In the genomic region with DNA sequence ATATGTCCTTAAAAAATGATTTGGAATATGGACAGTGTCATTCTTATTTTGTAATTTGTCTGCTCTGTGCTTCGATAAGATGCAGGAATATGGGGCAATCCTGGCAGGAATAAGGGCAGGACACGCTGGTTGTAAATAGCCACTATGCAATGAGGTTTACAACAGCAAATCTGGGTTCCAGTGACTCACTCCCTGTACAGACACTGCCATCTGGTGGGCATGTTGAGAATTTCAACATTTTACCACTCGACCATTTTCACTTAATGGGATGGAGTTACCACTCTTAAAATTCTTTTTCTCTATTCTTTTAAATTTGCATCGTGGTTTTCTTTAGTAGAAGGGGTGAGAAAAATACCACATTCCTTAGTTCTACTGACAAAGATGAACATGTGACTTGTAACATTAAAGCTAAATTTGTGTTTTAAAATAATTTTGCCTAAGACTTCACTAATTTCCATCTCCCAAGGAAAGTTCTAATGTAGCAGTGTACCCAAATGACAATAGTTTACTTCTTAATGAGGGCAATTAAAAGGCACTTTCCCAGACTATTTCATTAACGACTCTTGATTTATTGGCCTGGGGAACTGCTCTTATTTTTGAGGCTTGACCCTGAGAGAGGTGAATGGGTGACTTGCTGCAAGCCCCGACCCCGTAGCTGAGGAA, we compare ENCODE assay signal across 8 cellular contexts.
DNase-seq lines count a peak whose midpoint lies in the region; ATAC-seq, FAIRE-seq and TF ChIP-seq lines count a peak whose summit lies in the region.

No MANE protein-coding gene starts in this region.

- no peak overlapping the region for H3K4me3 Mint-ChIP-seq in activated T-helper 2 cell treated with anti-CD3 and anti-CD28 coated beads, Interferon-gamma antibody, Interleukin-2, Interleukin-4, amounts not matched to agents 10 μg/mL and 5 μg/mL and 100 μg/mL, durations not matched to agents 14 hours and 24 hours and 36 hours (ENCODE audit: low read depth)

- H3K36me3 ChIP-seq in DND-41 (ENCODE audit: insufficient read depth, low read length) (no peaks in the 10 kb centered on the region), PC-3 (ENCODE audit: low read depth, low read length) (peaks cover 3% of the 10 kb centered on the region; the same call in 1 of the 2 replicates)

- H2AFZ ChIP-seq in DND-41 (ENCODE audit: low read depth, low read length) = no peak overlapping the region
- H2AFZ ChIP-seq in PC-3 (ENCODE audit: low read length) = peak overlapping the region; percentile 12; the same call in 1 of the 2 replicates

- peak; percentile 70 for DNase-seq in DND-41
- DNase-seq in KBM-7 = peak; percentile 64
- DNase-seq in PC-3 = peak; percentile 85
- DNase-seq in activated T-helper 2 cell treated with anti-CD3 and anti-CD28 coated beads, Interferon-gamma antibody, Interleukin-2, Interleukin-4, amounts not matched to agents 10 μg/mL and 5 μg/mL and 100 μg/mL, durations not matched to agents 14 hours and 24 hours and 36 hours (ENCODE audit: low spot score) = peak; percentile 22
- peak; percentile 49 to 51 for DNase-seq in frontal cortex (ENCODE audit: low spot score in 2 of 2)
- peak; percentile 84 for DNase-seq in pons (ENCODE audit: low spot score)

- peak; percentile 73 for ATAC-seq in DND-41 (ENCODE audit: insufficient read depth, low read depth)
- ATAC-seq in GM21526 (IDR thresholded peaks at IDR 0.05; ENCODE audit: low FRiP score, unreplicated experiment) = peak; percentile 76
- ATAC-seq in PC-3 = peak; percentile 71
- no peak for ATAC-seq in HG02840 (IDR thresholded peaks at IDR 0.05; ENCODE audit: low FRiP score, unreplicated experiment)

- H3K4me3 ChIP-seq in DND-41 (ENCODE audit: low read depth in 1 of 2, low read length in 2 of 2) = no peak overlapping the region
- H3K4me3 ChIP-seq in PC-3 (ENCODE audit: low read length) = no peak overlapping the region

- H3K36me3 Mint-ChIP-seq in activated T-helper 2 cell treated with anti-CD3 and anti-CD28 coated beads, Interferon-gamma antibody, Interleukin-2, Interleukin-4, amounts not matched to agents 10 μg/mL and 5 μg/mL and 100 μg/mL, durations not matched to agents 14 hours and 24 hours and 36 hours (ENCODE audit: low read depth) = no peaks in the 10 kb centered on the region

- H3K79me2 ChIP-seq in DND-41 (ENCODE audit: insufficient read depth, low read length) (no peaks in the 10 kb centered on the region), PC-3 (ENCODE audit: low read length) (no peaks in the 10 kb centered on the region)

- TF ChIP-seq CTCF in DND-41 (IDR thresholded peaks at IDR 0.05; ENCODE audit: borderline replicate concordance, extremely low read depth, low read length, poor library complexity, severe bottlenecking) (peak; percentile 85), PC-3 (conservative IDR thresholded peaks at IDR 0.05; ENCODE audit: low read depth, low read length) (peak; percentile 85)

- no peak overlapping the region for H3K27ac Mint-ChIP-seq in activated T-helper 2 cell treated with anti-CD3 and anti-CD28 coated beads, Interferon-gamma antibody, Interleukin-2, Interleukin-4, amounts not matched to agents 10 μg/mL and 5 μg/mL and 100 μg/mL, durations not matched to agents 14 hours and 24 hours and 36 hours

- H3K4me1 ChIP-seq in DND-41 (ENCODE audit: insufficient read depth, low read length) (no peaks in the 10 kb centered on the region), PC-3 (ENCODE audit: insufficient read depth, low read length) (peaks cover 13% of the 10 kb centered on the region)

- intact Hi-C loops in PC-3 (cut with micrococcal nuclease) = loop anchor here (1.0 to 5.0 kb wide), 5 partner anchors 249 to 1893 kb away; no protein-coding TSS in a partner anchor
- intact Hi-C loops in activated T-helper 2 cell treated with anti-CD3 and anti-CD28 coated beads, Interferon-gamma antibody, Interleukin-2, Interleukin-4, amounts not matched to agents 10 μg/mL and 5 μg/mL and 100 μg/mL, durations not matched to agents 14 hours and 24 hours and 36 hours (cut with micrococcal nuclease) = loop anchor here (5.0 to 10.0 kb wide), 3 partner anchors 251 to 1893 kb away; no protein-coding TSS in a partner anchor

- H3K9ac ChIP-seq in DND-41 (ENCODE audit: low read depth, low read length) = no peak overlapping the region
- H3K9ac ChIP-seq in PC-3 (ENCODE audit: low read length) = peak overlapping the region; percentile 13; the same call in 1 of the 2 replicates

- BruUV-seq in PC-3 (replicated peaks; lab: Mats Ljungman, UMichigan) = no TSS peak

- CTCF ChIA-PET in PC-3 (lab: Charles Lee) = no interaction called here

- H3K4me2 ChIP-seq in DND-41 (ENCODE audit: insufficient read depth, low read length) (no peak overlapping the region), PC-3 (ENCODE audit: low read length) (no peak overlapping the region)

- in situ Hi-C loops in KBM-7 (cut with MboI; ENCODE audit: low pct_unique_long_range_greater_than_20kb, low sequenced_read_pairs) = no loop called here

- peaks cover 5% of the 10 kb centered on the region for H3K27me3 Mint-ChIP-seq in activated T-helper 2 cell treated with anti-CD3 and anti-CD28 coated beads, Interferon-gamma antibody, Interleukin-2, Interleukin-4, amounts not matched to agents 10 μg/mL and 5 μg/mL and 100 μg/mL, durations not matched to agents 14 hours and 24 hours and 36 hours (ENCODE audit: low read depth)

- H3F3A ChIP-seq in PC-3 (ENCODE audit: low read length, unreplicated experiment) = no peaks in the 10 kb centered on the region

- no peaks in the 10 kb centered on the region for H3K9me3 Mint-ChIP-seq in activated T-helper 2 cell treated with anti-CD3 and anti-CD28 coated beads, Interferon-gamma antibody, Interleukin-2, Interleukin-4, amounts not matched to agents 10 μg/mL and 5 μg/mL and 100 μg/mL, durations not matched to agents 14 hours and 24 hours and 36 hours

- H3K9me3 ChIP-seq in DND-41 (ENCODE audit: insufficient read depth, low read length, severe bottlenecking) (no peaks in the 10 kb centered on the region), PC-3 (ENCODE audit: low read length) (no peaks in the 10 kb centered on the region)

- H3K4me1 Mint-ChIP-seq in activated T-helper 2 cell treated with anti-CD3 and anti-CD28 coated beads, Interferon-gamma antibody, Interleukin-2, Interleukin-4, amounts not matched to agents 10 μg/mL and 5 μg/mL and 100 μg/mL, durations not matched to agents 14 hours and 24 hours and 36 hours (ENCODE audit: low read depth) = no peaks in the 10 kb centered on the region

- H3K27me3 ChIP-seq in DND-41 (ENCODE audit: insufficient read depth, low read length, poor library complexity) = no peaks in the 10 kb centered on the region
- H3K27me3 ChIP-seq in PC-3 (ENCODE audit: low read length) = no peaks in the 10 kb centered on the region

- H4K20me1 ChIP-seq in DND-41 (ENCODE audit: insufficient read depth, low read length) (no peaks in the 10 kb centered on the region), PC-3 (ENCODE audit: low read length) (no peaks in the 10 kb centered on the region)

- FAIRE-seq in frontal cortex (lab: Jason Lieb, UNC) = peak; percentile 82

- H3K9me2 ChIP-seq in PC-3 (replicated peaks; ENCODE audit: low read length) = no peaks in the 10 kb centered on the region

- POLR2A ChIA-PET in PC-3 (lab: Charles Lee; ENCODE audit: unreplicated experiment) = interaction anchor here (0.6 kb wide), 1 partner anchor 237 kb away, joined by 3 read pairs; no protein-coding TSS in a partner anchor

- H3K27ac ChIP-seq in DND-41 (ENCODE audit: low read length) (no peak overlapping the region), PC-3 (ENCODE audit: low read length) (peak overlapping the region; percentile 10; the same call in 1 of the 2 replicates)

Comparison
In these comparisons a context has a peak if more than half of its experiments do, and no peak if none do; other contexts are left out.
1. DNase-seq: peak in every context shown above with its lines; median percentile 85 in PC-3; 84 in pons; 70 in DND-41; 64 in KBM-7; 50 in frontal cortex; 22 in activated T-helper 2 cell treated with anti-CD3 and anti-CD28 coated beads, Interferon-gamma antibody, Interleukin-2, Interleukin-4, amounts not matched to agents 10 μg/mL and 5 μg/mL and 100 μg/mL, durations not matched to agents 14 hours and 24 hours and 36 hours.